In genomic region chr11:133476570-133477262, GRCh38 we compare ENCODE assay signal across 14 cellular contexts.
DNase-seq lines count a peak whose midpoint lies in the region; ATAC-seq and TF ChIP-seq lines count a peak whose summit lies in the region.
"Had no signal": no experiment of that assay in that cellular context is flagged by ENCODE, and none has a peak within 500 bp of the region (broad histone marks: within the 10 kb centered on the region; RNA-seq: fewer than 3 reads in every experiment).

No MANE protein-coding gene starts in this region.

- TF ChIP-seq CTCF in GM13977 (IDR thresholded peaks at IDR 0.05; ENCODE audit: extremely low read depth, insufficient read depth, missing control alignments): peak; percentile 1
- TF ChIP-seq CTCF in NB4 (IDR thresholded peaks at IDR 0.05; ENCODE audit: low read depth, low read length): no peak
- no peak for TF ChIP-seq CTCF in epithelial cell of esophagus (IDR thresholded peaks at IDR 0.05; ENCODE audit: insufficient read depth, low read depth, low read length, missing control alignments)

- H3K4me3 ChIP-seq in NB4 (ENCODE audit: low read depth, low read length) (no peak overlapping the region), epithelial cell of esophagus (ENCODE audit: low read length) (no peak overlapping the region)
- H3K4me3 ChIP-seq: Peyer's patch had no signal

- DNase-seq in GM13977 (ENCODE audit: low spot score) (no peak), NB4 (ENCODE audit: low read depth) (peak; percentile 28), epithelial cell of esophagus (ENCODE audit: low read depth) (peak; percentile 67), left kidney (ENCODE audit: low read depth, low spot score) (peak; percentile 19), AG20443 (ENCODE audit: low spot score) (no peak)
- DNase-seq: CD8-positive, alpha-beta memory T cell; MV-4-11; NCI-H1694; NCI-H2171 treated with DMSO at 0.1 percent for 48 hours; NCI-H82; Peyer's patch; SIG-M5 had no signal

- in situ Hi-C loops in GM13977 (cut with MboI; ENCODE audit: low pct_unique_long_range_greater_than_20kb, low sequenced_read_pairs, unreplicated experiment): no loop called here

- ATAC-seq in HG03520 (IDR thresholded peaks at IDR 0.05; ENCODE audit: unreplicated experiment) (no peak), GM18511 (IDR thresholded peaks at IDR 0.05; ENCODE audit: unreplicated experiment) (no peak)

- no peak for TF ChIP-seq POLR2A in NB4 (IDR thresholded peaks at IDR 0.05; ENCODE audit: extremely low read depth, insufficient read length)

Comparison
In these comparisons a context has a peak if more than half of its experiments do, and no peak if none do; other contexts are left out.
1. DNase-seq: peak in NB4 (single experiment), epithelial cell of esophagus (single experiment) and left kidney (single experiment); none in GM13977 (single experiment) and AG20443 (single experiment).